In the genomic region with DNA sequence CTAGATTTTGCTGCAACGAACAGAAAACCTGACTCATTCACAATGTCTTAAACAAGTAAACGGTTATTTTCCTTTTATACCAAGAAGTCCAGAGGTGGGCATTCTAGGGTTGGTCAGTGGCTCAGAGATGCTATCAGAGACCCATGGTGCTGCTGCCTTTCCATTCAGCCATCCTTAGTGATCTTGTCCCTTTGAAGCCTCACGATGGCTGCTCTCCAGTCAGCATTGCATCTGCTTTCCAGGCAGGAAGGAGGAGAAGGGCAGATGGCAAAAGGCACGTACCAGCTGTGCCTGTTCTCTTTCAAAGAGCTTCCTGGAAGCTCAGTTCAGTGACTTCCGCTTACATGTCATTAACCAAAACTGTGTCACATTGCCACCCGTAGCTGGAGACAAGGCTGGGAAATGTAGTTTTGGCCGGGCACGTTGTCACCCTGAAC, we compare ENCODE assay signal across 8 cellular contexts. TPM values are rescaled to one million over a fixed set of nuclear protein-coding genes. Genes with fewer than 3 reads are reported as not detected.
DNase-seq lines count a peak whose midpoint lies in the region; ATAC-seq and TF ChIP-seq lines count a peak whose summit lies in the region.

No MANE protein-coding gene starts in this region.

- peak; percentile 96 for ATAC-seq in CD8-positive, alpha-beta T cell
- peak; percentile 89 for ATAC-seq in GM19372 (IDR thresholded peaks at IDR 0.05; ENCODE audit: low read depth, unreplicated experiment)
- ATAC-seq in HG03520 (IDR thresholded peaks at IDR 0.05; ENCODE audit: unreplicated experiment): peak; percentile 86
- peak; percentile 93 for ATAC-seq in T-helper 17 cell

- intact Hi-C loops in CD8-positive, alpha-beta T cell (cut with DNase I, micrococcal nuclease): loop anchor here (1.0 to 2.0 kb wide), 2 partner anchors 30 kb away; partner anchors contain the start of gene WDFY2 (in 2 of the 2)
- intact Hi-C loops in stomach (cut with DNase I; ENCODE audit: low total_unique reads): no loop called here

- POLR2A ChIA-PET in CD8-positive, alpha-beta T cell (lab: Charles Lee): interaction anchor here (1.1 to 3.0 kb wide), 4 partner anchors 29 to 162 kb away, joined by 3 to 15 read pairs (median 6); partner anchors contain the start of gene INTS6

- peak overlapping the region; percentile 26 for H3K4me3 ChIP-seq in CD8-positive, alpha-beta T cell (ENCODE audit: low read depth, low read length)
- H3K4me3 ChIP-seq in neutrophil (ENCODE audit: low read depth in 1 of 2, low read length in 1 of 2): no peak overlapping the region
- no peak overlapping the region for H3K4me3 ChIP-seq in stomach

- H3K27ac Mint-ChIP-seq in CD8-positive, alpha-beta T cell: peak overlapping the region; percentile 90
- peak overlapping the region; percentile 88 for H3K27ac Mint-ChIP-seq in T-helper 17 cell

- no peak for TF ChIP-seq CTCF in CD8-positive, alpha-beta T cell (IDR thresholded peaks at IDR 0.05)
- TF ChIP-seq CTCF in neutrophil (IDR thresholded peaks at IDR 0.05) (no peak), stomach (IDR thresholded peaks at IDR 0.05) (no peak)

- TF ChIP-seq POLR2A in stomach (IDR thresholded peaks at IDR 0.05): no peak

- no peaks in the 10 kb centered on the region for H3K9me3 ChIP-seq in CD8-positive, alpha-beta T cell (ENCODE audit: low read length)
- H3K9me3 ChIP-seq in T-helper 17 cell (ENCODE audit: control insufficient read depth, low read length, poor library complexity, severe bottlenecking) (no peaks in the 10 kb centered on the region), neutrophil (no peaks in the 10 kb centered on the region), stomach (no peaks in the 10 kb centered on the region)

- no peaks in the 10 kb centered on the region for H3K36me3 ChIP-seq in CD8-positive, alpha-beta T cell (ENCODE audit: insufficient read depth, low read length)
- H3K36me3 ChIP-seq in neutrophil (no peaks in the 10 kb centered on the region), stomach (no peaks in the 10 kb centered on the region)

- H3K4me3 Mint-ChIP-seq in CD8-positive, alpha-beta T cell: peak overlapping the region; percentile 78
- peak overlapping the region; percentile 87 for H3K4me3 Mint-ChIP-seq in T-helper 17 cell

- peaks cover 3% of the 10 kb centered on the region for H3K4me1 ChIP-seq in CD8-positive, alpha-beta T cell (ENCODE audit: insufficient read depth, low read length)
- peaks cover 7 to 10% of the 10 kb centered on the region in 2 experiments for H3K4me1 ChIP-seq in neutrophil (ENCODE audit: control insufficient read depth in 1 of 2, insufficient read depth in 1 of 2, low read depth in 1 of 2, low read length in 1 of 2)
- H3K4me1 ChIP-seq in stomach: peaks cover 0 to 33% (median 13%) of the 10 kb centered on the region in 4 donors

- CTCF ChIA-PET in CD8-positive, alpha-beta T cell (lab: Charles Lee): interaction anchor here (0.8 to 1.2 kb wide), 2 partner anchors 169 to 184 kb away, joined by 3 read pairs; no protein-coding TSS in a partner anchor

- peak overlapping the region; percentile 32 for H3K27ac ChIP-seq in CD8-positive, alpha-beta T cell (ENCODE audit: low read depth, low read length)
- peak overlapping the region; percentile 60 for H3K27ac ChIP-seq in neutrophil
- H3K27ac ChIP-seq in stomach: peak overlapping the region in 2 of 5 donors; percentile 14 to 47

- peak; percentile 5 to 58 (median 35) for DNase-seq in CD8-positive, alpha-beta T cell
- DNase-seq in T-helper 17 cell: peak in 2 of 3 donors; percentile 14
- peak; percentile 57 for DNase-seq in cerebellum (ENCODE audit: low spot score)
- no peak for DNase-seq in stomach
- DNase-seq in NCI-H345 (lab: John Stamatoyannopoulos, UW): no peak

- H3K9me3 Mint-ChIP-seq in CD8-positive, alpha-beta T cell: no peaks in the 10 kb centered on the region

- no peaks in the 10 kb centered on the region for H3K27me3 Mint-ChIP-seq in CD8-positive, alpha-beta T cell (ENCODE audit: low read depth)
- no peaks in the 10 kb centered on the region for H3K27me3 Mint-ChIP-seq in T-helper 17 cell

- 54 to 78% (median 72%) methylated on average over 8 of the region's 8 CpGs for WGBS in stomach, 5 donors

- no peak for TF ChIP-seq EP300 in stomach (IDR thresholded peaks at IDR 0.05)

- no peaks in the 10 kb centered on the region for H3K36me3 Mint-ChIP-seq in CD8-positive, alpha-beta T cell
- no peaks in the 10 kb centered on the region for H3K36me3 Mint-ChIP-seq in T-helper 17 cell (ENCODE audit: low read depth)

- H3K27me3 ChIP-seq in CD8-positive, alpha-beta T cell (ENCODE audit: insufficient read depth, low read length): no peaks in the 10 kb centered on the region
- H3K27me3 ChIP-seq in neutrophil (no peaks in the 10 kb centered on the region), stomach (no peaks in the 10 kb centered on the region)

- peaks cover 18% of the 10 kb centered on the region for H3K4me1 Mint-ChIP-seq in CD8-positive, alpha-beta T cell (ENCODE audit: low read depth)
- H3K4me1 Mint-ChIP-seq in T-helper 17 cell: peaks cover 36% of the 10 kb centered on the region

RNA-seq across cellular contexts. Expression of gene WDFY2, which starts 30.1 kb away (rescaled TPM):
- total RNA-seq in CD8-positive, alpha-beta T cell: 10 to 100 TPM; 17.2 to 18.6 TPM
- total RNA-seq in T-helper 17 cell: 10 to 100 TPM; 41.5 to 52.2 TPM
- 17.5 TPM for total RNA-seq in cerebellum
- 10 to 100 TPM in 4 of 5 donors, 1 to 10 TPM in 1; 1.4 to 22.6 (median 19.8) TPM for total RNA-seq in stomach
- 1 to 10 TPM; 2.0 to 4.7 (median 4.6) TPM for polyA plus RNA-seq in stomach

Comparison
In these comparisons a context has a peak if more than half of its experiments do, and no peak if none do; other contexts are left out.
1. DNase-seq: peak in CD8-positive, alpha-beta T cell (7 of 7), T-helper 17 cell (2 of 3) and cerebellum (single experiment); none in stomach (single experiment) and NCI-H345 (single experiment).
2. Peak in every context shown above with its lines, with median percentiles within 50 percentile points of each other: ATAC-seq.